1 cellular context compared by ENCODE assay signal in genomic region chrX:53354669-53355068, GRCh38.
TF ChIP-seq lines count a peak whose summit lies in the region.

No MANE protein-coding gene starts in this region.

TF ChIP-seq in SK-N-SH treated with all-trans-retinoic acid at 6 μM for 48 hours, 23 proteins besides CTCF, POLR2A, EP300 and RAD21 (continued from another document):
- no peak for TF ChIP-seq TCF4 (CRISPR knock-in tag; IDR thresholded peaks at IDR 0.05; ENCODE audit: borderline replicate concordance)
